12 cellular contexts compared by ENCODE assay signal in the genomic region with DNA sequence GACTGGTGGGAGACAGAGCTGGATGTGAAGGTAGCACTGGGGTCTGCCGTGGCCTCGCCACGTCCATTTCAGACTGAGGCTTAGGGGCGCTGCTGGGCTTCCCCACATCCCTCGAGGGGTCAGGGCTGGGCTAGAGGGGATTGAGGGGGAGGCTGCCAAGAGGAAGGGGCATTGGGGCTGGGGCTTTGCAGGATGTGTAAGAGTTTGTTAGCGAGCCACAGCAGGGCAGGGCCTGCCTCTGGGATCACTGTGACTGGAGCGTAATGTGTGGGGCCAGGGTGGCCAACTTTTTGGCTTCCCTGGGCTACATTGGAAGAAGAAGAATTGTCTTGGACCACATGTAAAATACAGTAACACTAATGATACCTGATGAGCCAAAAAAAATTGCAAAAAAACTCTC. TPM values are rescaled to one million over a fixed set of nuclear protein-coding genes. Genes with fewer than 3 reads are reported as not detected.
DNase-seq lines count a peak whose midpoint lies in the region; ATAC-seq and TF ChIP-seq lines count a peak whose summit lies in the region.
"Had no signal": no experiment of that assay in that cellular context is flagged by ENCODE, and none has a peak within 500 bp of the region (broad histone marks: within the 10 kb centered on the region; RNA-seq: fewer than 3 reads in every experiment).

No MANE protein-coding gene starts in this region.

- H3K4me3 ChIP-seq in cardiac muscle cell (no peak overlapping the region), prostate gland (no peak overlapping the region)
- H3K4me3 ChIP-seq: K562 had no signal

- peaks cover 19% of the 10 kb centered on the region for H3K27me3 Mint-ChIP-seq in activated naive CD8-positive, alpha-beta T cell treated with anti-CD3 and anti-CD28 coated beads for 36 hours
- H3K27me3 Mint-ChIP-seq in mesothelial cell of epicardium (ENCODE audit: low read depth) (no peaks in the 10 kb centered on the region), type B pancreatic cell (no peaks in the 10 kb centered on the region)

- no peak for TF ChIP-seq CTCF in cardiac muscle cell (IDR thresholded peaks at IDR 0.05; ENCODE audit: low read depth, low read length)
- no peak for TF ChIP-seq CTCF in mesothelial cell of epicardium (IDR thresholded peaks at IDR 0.05; ENCODE audit: unreplicated experiment)
- no peak for TF ChIP-seq CTCF in type B pancreatic cell (conservative IDR thresholded peaks at IDR 0.05)
- no peak for TF ChIP-seq CTCF in prostate gland (IDR thresholded peaks at IDR 0.05)

- no peak overlapping the region for H3K27ac Mint-ChIP-seq in activated naive CD8-positive, alpha-beta T cell treated with anti-CD3 and anti-CD28 coated beads for 36 hours
- H3K27ac Mint-ChIP-seq in mesothelial cell of epicardium (peak overlapping the region; percentile 86), type B pancreatic cell (peak overlapping the region; percentile 67)

- peaks cover 25% of the 10 kb centered on the region for H3K4me1 Mint-ChIP-seq in activated naive CD8-positive, alpha-beta T cell treated with anti-CD3 and anti-CD28 coated beads for 36 hours
- H3K4me1 Mint-ChIP-seq in mesothelial cell of epicardium (peaks cover 31% of the 10 kb centered on the region), type B pancreatic cell (ENCODE audit: unreplicated experiment) (peaks cover 22% of the 10 kb centered on the region)

- intact Hi-C loops in Right ventricle myocardium superior (cut with DNase I), result no loop called here
- intact Hi-C loops in prostate gland (cut with DNase I), result no loop called here

- H3K9me3 Mint-ChIP-seq in activated naive CD8-positive, alpha-beta T cell treated with anti-CD3 and anti-CD28 coated beads for 36 hours, result no peaks in the 10 kb centered on the region
- no peaks in the 10 kb centered on the region for H3K9me3 Mint-ChIP-seq in mesothelial cell of epicardium
- H3K9me3 Mint-ChIP-seq in type B pancreatic cell, result no peaks in the 10 kb centered on the region

- H3K36me3 ChIP-seq in cardiac muscle cell (peaks cover 7% of the 10 kb centered on the region), prostate gland (no peaks in the 10 kb centered on the region)

- peak overlapping the region; percentile 60 for H3K4me3 Mint-ChIP-seq in activated naive CD8-positive, alpha-beta T cell treated with anti-CD3 and anti-CD28 coated beads for 36 hours
- H3K4me3 Mint-ChIP-seq in mesothelial cell of epicardium (no peak overlapping the region), type B pancreatic cell (peak overlapping the region; percentile 26)

- H3K36me3 Mint-ChIP-seq in activated naive CD8-positive, alpha-beta T cell treated with anti-CD3 and anti-CD28 coated beads for 36 hours, result peaks cover 10% of the 10 kb centered on the region
- peaks cover 33% of the 10 kb centered on the region for H3K36me3 Mint-ChIP-seq in mesothelial cell of epicardium
- peaks cover 24% of the 10 kb centered on the region for H3K36me3 Mint-ChIP-seq in type B pancreatic cell

- TF ChIP-seq POLR2A in prostate gland (IDR thresholded peaks at IDR 0.05), result no peak

- H3K4me1 ChIP-seq in cardiac muscle cell (ENCODE audit: low read depth) (no peaks in the 10 kb centered on the region), prostate gland (replicated peaks) (peaks cover 9% of the 10 kb centered on the region)

- ATAC-seq in Right ventricle myocardium superior (ENCODE audit: poor library complexity), result no peak
- no peak for ATAC-seq in GM19328 (IDR thresholded peaks at IDR 0.05; ENCODE audit: unreplicated experiment)
- ATAC-seq: K562 had no signal

- WGBS in prostate gland, result 93% methylated on average over 7 of the region's 7 CpGs

- H3K9me3 ChIP-seq in cardiac muscle cell (ENCODE audit: low read depth), result no peaks in the 10 kb centered on the region
- no peaks in the 10 kb centered on the region for H3K9me3 ChIP-seq in prostate gland

- no peaks in the 10 kb centered on the region for H3K27me3 ChIP-seq in cardiac muscle cell
- no peaks in the 10 kb centered on the region for H3K27me3 ChIP-seq in prostate gland (replicated peaks; ENCODE audit: insufficient read depth)

- DNase-seq in cardiac muscle cell (ENCODE audit: low read depth in 1 of 2, low spot score in 1 of 2) (no peak), Right ventricle myocardium superior (no peak), mesothelial cell of epicardium (ENCODE audit: low spot score in 2 of 2, unreplicated experiment in 2 of 2) (no peak), type B pancreatic cell (ENCODE audit: extremely low spot score, unreplicated experiment) (no peak), prostate gland (ENCODE audit: low spot score) (no peak), amniotic stem cell (lab: John Stamatoyannopoulos, UW) (no peak)
- no peak for DNase-seq in activated naive CD8-positive, alpha-beta T cell treated with anti-CD3 and anti-CD28 coated beads for 36 hours

- peak overlapping the region; percentile 43 for H3K27ac ChIP-seq in cardiac muscle cell
- H3K27ac ChIP-seq in prostate gland, result peak overlapping the region in 1 of 2 donors; percentile 77

RNA-seq across cellular contexts. Expression of gene ARID3A, which starts 14.1 kb away (rescaled TPM):
- 59.7 and 62.3 TPM in 2 replicates for total RNA-seq in cardiac muscle cell
- 39.1 and 48.7 TPM in 2 replicates for polyA plus RNA-seq in cardiac muscle cell
- total RNA-seq in Right ventricle myocardium superior, result 5.0 TPM
- 10 to 100 TPM; 10.2 to 11.8 TPM for total RNA-seq in activated naive CD8-positive, alpha-beta T cell treated with anti-CD3 and anti-CD28 coated beads for 36 hours
- total RNA-seq in mesothelial cell of epicardium, result 65.9 to 72.4 TPM (median 70.6 TPM) in 3 replicates
- total RNA-seq in type B pancreatic cell (ENCODE audit: low replicate concordance), result 83.0 and 124 TPM in 2 replicates
- 10 to 100 TPM in 1 of 2 donors, 1 to 10 TPM in 1; 3.8 to 18.7 TPM for total RNA-seq in prostate gland

RNA-seq across cellular contexts. Expression of gene KISS1R, which starts 22.8 kb away (rescaled TPM):
- total RNA-seq in cardiac muscle cell, result 0.46 and 1.2 TPM in 2 replicates
- 1.9 and 3.2 TPM in 2 replicates for polyA plus RNA-seq in cardiac muscle cell
- not detected for total RNA-seq in Right ventricle myocardium superior
- total RNA-seq in activated naive CD8-positive, alpha-beta T cell treated with anti-CD3 and anti-CD28 coated beads for 36 hours, result 10 to 100 TPM; 12.2 to 13.3 TPM
- 1.0 to 1.5 TPM (median 1.1 TPM) in 3 replicates for total RNA-seq in mesothelial cell of epicardium
- total RNA-seq in type B pancreatic cell (ENCODE audit: low replicate concordance), result 1.2 and 2.2 TPM in 2 replicates
- total RNA-seq in prostate gland, result not detected
- total RNA-seq: dermis blood vessel endothelial cell had no signal
- polyA plus RNA-seq: BJ had no signal

RNA-seq across cellular contexts. Expression of gene R3HDM4, which starts 26.9 kb away (rescaled TPM):
- total RNA-seq in cardiac muscle cell (60.3 and 66.2 TPM in 2 replicates), Right ventricle myocardium superior (20.3 TPM), mesothelial cell of epicardium (47.4 to 50.5 TPM (median 49.5 TPM) in 3 replicates), type B pancreatic cell (ENCODE audit: low replicate concordance) (48.8 and 56.7 TPM in 2 replicates), prostate gland (10 to 100 TPM; 36.9 to 58.7 TPM)
- polyA plus RNA-seq in cardiac muscle cell, result 82.1 and 86.7 TPM in 2 replicates
- total RNA-seq in activated naive CD8-positive, alpha-beta T cell treated with anti-CD3 and anti-CD28 coated beads for 36 hours, result 10 to 100 TPM; 50.5 to 51.7 TPM

RNA-seq across cellular contexts. Expression of gene WDR18, which starts 44.2 kb away (rescaled TPM):
- 136 and 143 TPM in 2 replicates for total RNA-seq in cardiac muscle cell
- 241 and 262 TPM in 2 replicates for polyA plus RNA-seq in cardiac muscle cell
- 18.6 TPM for total RNA-seq in Right ventricle myocardium superior
- total RNA-seq in activated naive CD8-positive, alpha-beta T cell treated with anti-CD3 and anti-CD28 coated beads for 36 hours, result 100 to 1,000 TPM; 126 to 127 TPM
- total RNA-seq in mesothelial cell of epicardium, result 59.3 to 65.2 TPM (median 59.4 TPM) in 3 replicates
- 59.5 and 65.4 TPM in 2 replicates for total RNA-seq in type B pancreatic cell (ENCODE audit: low replicate concordance)
- 10 to 100 TPM; 35.0 to 94.8 TPM for total RNA-seq in prostate gland

RNA-seq across cellular contexts. Expression of gene RNU6-9, which starts 46.6 kb away (rescaled TPM):
- not detected in 2 replicates for total RNA-seq in cardiac muscle cell
- polyA plus RNA-seq in cardiac muscle cell, result not detected in 2 replicates
- not detected for total RNA-seq in Right ventricle myocardium superior
- not detected for total RNA-seq in activated naive CD8-positive, alpha-beta T cell treated with anti-CD3 and anti-CD28 coated beads for 36 hours
- total RNA-seq in mesothelial cell of epicardium, result not detected in 3 replicates
- not detected in 2 replicates for total RNA-seq in type B pancreatic cell (ENCODE audit: low replicate concordance)
- not detected for total RNA-seq in prostate gland
- total RNA-seq: dermis blood vessel endothelial cell, K562, omental fat pad had no signal
- polyA plus RNA-seq: BJ, K562 had no signal
